ENCODE assay signal across 16 cellular contexts in the genomic region with DNA sequence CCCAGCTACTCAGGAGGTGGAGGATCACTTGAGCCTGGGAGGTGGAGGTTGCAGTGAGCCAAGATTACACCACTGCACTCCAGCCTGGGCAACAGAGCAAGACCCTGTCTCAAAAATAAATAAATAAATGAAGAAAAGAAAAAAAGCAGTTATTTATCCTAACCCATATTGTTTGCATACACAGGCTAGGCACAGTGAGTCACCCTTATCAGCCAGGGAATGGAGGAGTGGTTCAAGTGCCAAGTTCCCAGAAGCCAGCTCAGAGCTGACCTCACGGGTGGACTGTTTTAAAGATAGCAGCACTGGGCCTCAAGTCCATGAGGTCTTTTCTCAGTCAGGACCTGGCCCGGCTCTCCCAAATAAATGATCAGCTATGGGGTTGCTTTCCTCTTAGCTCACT.
"Had no signal": no experiment of that assay in that cellular context is flagged by ENCODE, and none has a peak within 500 bp of the region (broad histone marks: within the 10 kb centered on the region; RNA-seq: fewer than 3 reads in every experiment).

No MANE protein-coding gene starts in this region.

- H3K36me3 ChIP-seq: stomach, thoracic aorta, uterus had no signal

- H3K27ac ChIP-seq: epithelial cell of prostate, stomach, thoracic aorta, uterus had no signal

- H3K4me1 ChIP-seq: uterus had no signal

- H3K4me3 ChIP-seq: stomach, thoracic aorta, uterus had no signal

- H3K9me3 ChIP-seq: stomach, thoracic aorta, uterus had no signal

- DNase-seq: activated B cell treated with CpG ODN at 0.5 μM for 24 hours; activated CD4-positive, alpha-beta T cell treated with anti-CD3 and anti-CD28 coated beads, Interleukin-2, amount 10 ng/mL, durations not matched to agents 7 days and 5 days; activated CD8-positive, alpha-beta memory T cell treated with anti-CD3 and anti-CD28 coated beads for 24 hours; activated naive CD4-positive, alpha-beta T cell treated with anti-CD3 and anti-CD28 coated beads, Interleukin-2, amount 50 U/mL, for 16 hours; amniotic stem cell; cerebellar nuclear complex; effector memory CD8-positive, alpha-beta T cell; immature natural killer cell; left cardiac atrium; stimulated activated CD4-positive, alpha-beta T cell treated with anti-CD3 and anti-CD28 coated beads, Interleukin-15, amount 100 ng/mL, for 24 hours; stimulated activated CD4-positive, alpha-beta T cell treated with anti-CD3 and anti-CD28 coated beads, Interleukin-4, amount 100 ng/mL, for 4 hours; stomach; T-cell; uterus had no signal

- ATAC-seq: effector memory CD8-positive, alpha-beta T cell; T-cell had no signal
